Comparison of ENCODE assay signal across 21 cellular contexts in genomic region chr2:120786559-120786960, GRCh38. TPM values are rescaled to one million over a fixed set of nuclear protein-coding genes. Genes with fewer than 3 reads are reported as not detected.
DNase-seq lines count a peak whose midpoint lies in the region; ATAC-seq and TF ChIP-seq lines count a peak whose summit lies in the region.
"Had no signal": no experiment of that assay in that cellular context is flagged by ENCODE, and none has a peak within 500 bp of the region (broad histone marks: within the 10 kb centered on the region; RNA-seq: fewer than 3 reads in every experiment).

No MANE protein-coding gene starts in this region.

- no peaks in the 10 kb centered on the region for H3K36me3 Mint-ChIP-seq in brain
- H3K36me3 Mint-ChIP-seq: CD14-positive monocyte had no signal

- BruUV-seq in A673 (replicated peaks; lab: Mats Ljungman, UMichigan) = no TSS peak

- no peak overlapping the region for H3K9ac ChIP-seq in HUES6 (ENCODE audit: low read length)

- intact Hi-C loops in A673 (cut with micrococcal nuclease; ENCODE audit: unreplicated experiment) = no loop called here

- ATAC-seq in omental fat pad (ENCODE audit: low FRiP score) (no peak), HG03439 (IDR thresholded peaks at IDR 0.05; ENCODE audit: unreplicated experiment) (no peak)
- ATAC-seq: Panc1 had no signal

- H3K4me1 Mint-ChIP-seq in brain = peaks cover 80% of the 10 kb centered on the region

- H3K27me3 ChIP-seq in A673 (replicated peaks; ENCODE audit: insufficient read depth, low read depth, low read length, poor library complexity) (no peaks in the 10 kb centered on the region), HUES6 (ENCODE audit: control insufficient read depth, insufficient read depth, low read length) (no peaks in the 10 kb centered on the region)

- no peak overlapping the region for H3K4me3 ChIP-seq in A673 (ENCODE audit: low read depth, low read length, poor library complexity, severe bottlenecking)
- H3K4me3 ChIP-seq in HUES6 (ENCODE audit: low read depth, low read length) = no peak overlapping the region

- TF ChIP-seq CTCF in A673 (conservative IDR thresholded peaks at IDR 0.05; ENCODE audit: low read depth, low read length) (no peak), brain (conservative IDR thresholded peaks at IDR 0.05) (no peak), omental fat pad (IDR thresholded peaks at IDR 0.05) (no peak)

- POLR2A ChIA-PET in A673 (lab: Charles Lee; ENCODE audit: low non-redundant PET) = no interaction called here

- H3K9me3 Mint-ChIP-seq in brain = no peaks in the 10 kb centered on the region
- H3K9me3 Mint-ChIP-seq: CD14-positive monocyte had no signal

- H3K4me1 ChIP-seq in A673 (ENCODE audit: insufficient read depth, low read length, poor library complexity, severe bottlenecking) (peaks cover 37% of the 10 kb centered on the region), HUES6 (ENCODE audit: control insufficient read depth, insufficient read depth, low read length) (peaks cover 74% of the 10 kb centered on the region)

- DNase-seq in A673 (ENCODE audit: low spot score) (peak; percentile 85), iPS-NIHi7 (ENCODE audit: extremely low spot score) (peak; percentile 74), GDM1 (lab: John Stamatoyannopoulos, UW) (no peak), omental fat pad (ENCODE audit: low spot score) (no peak)
- no peak for DNase-seq in activated CD4-positive, alpha-beta T cell treated with anti-CD3 and anti-CD28 coated beads, Interleukin-2, amount 50 U/mL, for 4 hours
- DNase-seq: COR-L47, DMS153, EL, HCEC 1CT, KG1, NCI-H1048, NCI-H146, NCI-H2081 treated with DMSO at 0.1 percent for 48 hours, NCI-H226, NCI-H526 treated with DMSO at 0.1 percent for 48 hours, Right ventricle myocardium superior had no signal

- H3K9me3 ChIP-seq in A673 (ENCODE audit: low read depth, low read length, poor library complexity, severe bottlenecking) = no peaks in the 10 kb centered on the region
- H3K9me3 ChIP-seq in HUES6 (ENCODE audit: control insufficient read depth, insufficient read depth, low read depth, low read length) = no peaks in the 10 kb centered on the region

- H3K27me3 Mint-ChIP-seq in brain = peaks cover 3% of the 10 kb centered on the region

- H3K36me3 ChIP-seq in A673 (ENCODE audit: insufficient read depth, low read length, poor library complexity, severe bottlenecking) (no peaks in the 10 kb centered on the region), HUES6 (ENCODE audit: control insufficient read depth, insufficient read depth, low read length) (no peaks in the 10 kb centered on the region)

- H3K27ac ChIP-seq in A673 (ENCODE audit: low read depth, low read length, poor library complexity, severe bottlenecking) (no peak overlapping the region), HUES6 (ENCODE audit: low read depth, low read length) (peak overlapping the region; percentile 8; the same call in 1 of the 2 replicates)

- no peak overlapping the region for H3K4me3 Mint-ChIP-seq in brain
- H3K4me3 Mint-ChIP-seq: CD14-positive monocyte had no signal

- peak overlapping the region in 3 of 5 experiments; percentile 58 to 77 (median 66) for H3K27ac Mint-ChIP-seq in brain

- CTCF ChIA-PET in A673 (lab: Charles Lee) = interaction anchor here (0.6 kb wide), 2 partner anchors 34 to 774 kb away, joined by 7 to 12 read pairs; partner anchors contain the start of gene EPB41L5

RNA-seq across cellular contexts. Expression of gene GLI2, which starts 50.9 kb away (rescaled TPM):
- 8.1 and 10.4 TPM in 2 replicates for total RNA-seq in A673 (2021)
- polyA plus RNA-seq in brain (ENCODE audit: insufficient read depth, low read depth, low replicate concordance) = 0.37 TPM
- total RNA-seq in omental fat pad = 1 to 10 TPM; 1.3 to 2.4 (median 1.4) TPM
- polyA plus RNA-seq: CD14-positive monocyte had no signal

Comparison
In these comparisons a context has a peak if more than half of its experiments do, and no peak if none do; other contexts are left out.
1. DNase-seq: peak in A673 (single experiment) and iPS-NIHi7 (single experiment); none in GDM1 (single experiment), omental fat pad (single experiment) and activated CD4-positive, alpha-beta T cell treated with anti-CD3 and anti-CD28 coated beads, Interleukin-2, amount 50 U/mL, for 4 hours (0 of 2).